Comparison of ENCODE assay signal across 8 cellular contexts in genomic region chr10:73998623-73999622, GRCh38. TPM values are rescaled to one million over a fixed set of nuclear protein-coding genes. Genes with fewer than 3 reads are reported as not detected.
A peak's percentile ranks its signal among the peaks of the same experiment; 100 is the strongest.
DNase-seq lines count a peak whose midpoint lies in the region; ATAC-seq and TF ChIP-seq lines count a peak whose summit lies in the region.

No MANE protein-coding gene starts in this region.

- peak overlapping the region; percentile 61 for H2AK5ac ChIP-seq in trophoblast cell (ENCODE audit: low read length)

- H2BK120ac ChIP-seq in trophoblast cell (ENCODE audit: insufficient read depth, low read length, poor library complexity) = peak overlapping the region; percentile 75

- TF ChIP-seq CTCF in OCI-LY3 (IDR thresholded peaks at IDR 0.05; ENCODE audit: low read depth, low read length) (no peak), left ventricle myocardium inferior (IDR thresholded peaks at IDR 0.05; ENCODE audit: borderline replicate concordance) (peak; percentile 66)

- peak overlapping the region; percentile 92 for H3K4me3 ChIP-seq in OCI-LY3 (ENCODE audit: low read length)
- H3K4me3 ChIP-seq in left ventricle myocardium inferior = peak overlapping the region; percentile 99
- H3K4me3 ChIP-seq in trophoblast cell (ENCODE audit: low read depth, low read length) = peak overlapping the region; percentile 94

- ATAC-seq in HG02938 (IDR thresholded peaks at IDR 0.05; ENCODE audit: unreplicated experiment) = no peak

- H3K9ac ChIP-seq in OCI-LY3 (ENCODE audit: low read length) (peak overlapping the region; percentile 70), trophoblast cell (ENCODE audit: low read length) (peak overlapping the region; percentile 95)

- H3K27ac ChIP-seq in OCI-LY3 (ENCODE audit: low read length) = no peak overlapping the region
- H3K27ac ChIP-seq in left ventricle myocardium inferior (replicated peaks) = peak overlapping the region; percentile 95
- peak overlapping the region; percentile 81 for H3K27ac ChIP-seq in trophoblast cell (ENCODE audit: low read depth, low read length)

- H2AFZ ChIP-seq in OCI-LY3 (ENCODE audit: low read depth, low read length) = no peak overlapping the region
- peak overlapping the region; percentile 78 for H2AFZ ChIP-seq in trophoblast cell (ENCODE audit: insufficient read depth, low read length, poor library complexity)

- H4K8ac ChIP-seq in trophoblast cell (ENCODE audit: low read depth, low read length) = peak overlapping the region; percentile 68

- no CpG with 5 or more reads among the region's 36 CpGs for WGBS in trophoblast cell (ENCODE audit: extremely low coverage, insufficient coverage, insufficient read length)

- intact Hi-C loops in left ventricle myocardium inferior (cut with micrococcal nuclease) = no loop called here

- H4K12ac ChIP-seq in trophoblast cell (ENCODE audit: low read depth, low read length) = peak overlapping the region; percentile 45

- H3K79me2 ChIP-seq in OCI-LY3 (ENCODE audit: low read length) = no peaks in the 10 kb centered on the region
- peaks cover 21% of the 10 kb centered on the region for H3K79me2 ChIP-seq in trophoblast cell (ENCODE audit: control insufficient read depth, insufficient read depth, low read length, poor library complexity)

- H2BK5ac ChIP-seq in trophoblast cell (ENCODE audit: low read depth, low read length, poor library complexity) = peak overlapping the region; percentile 79

- H4K20me1 ChIP-seq in OCI-LY3 (ENCODE audit: insufficient read depth, low read length) = no peaks in the 10 kb centered on the region

- H3K27me3 ChIP-seq in OCI-LY3 (ENCODE audit: low read depth, low read length) (no peaks in the 10 kb centered on the region), left ventricle myocardium inferior (ENCODE audit: low read depth) (no peaks in the 10 kb centered on the region), trophoblast cell (ENCODE audit: insufficient read depth, low read length) (no peaks in the 10 kb centered on the region)

- peaks cover 18% of the 10 kb centered on the region for H3K79me1 ChIP-seq in trophoblast cell (ENCODE audit: low read length)

- no peak overlapping the region for H3K23ac ChIP-seq in trophoblast cell (ENCODE audit: low read length)

- peak overlapping the region; percentile 82 for H4K91ac ChIP-seq in trophoblast cell (ENCODE audit: low read depth, low read length)

- H3K4me2 ChIP-seq in OCI-LY3 (ENCODE audit: low read length) = peak overlapping the region; percentile 82
- H3K4me2 ChIP-seq in trophoblast cell (ENCODE audit: low read length) = peak overlapping the region; percentile 81

- peak overlapping the region; percentile 98 for H3K4ac ChIP-seq in trophoblast cell (ENCODE audit: low read depth, low read length)

- peak overlapping the region; percentile 75 for H3K18ac ChIP-seq in trophoblast cell (ENCODE audit: low read length)

- H3K14ac ChIP-seq in trophoblast cell (ENCODE audit: low read length) = peak overlapping the region; percentile 96

- H3K36me3 ChIP-seq in OCI-LY3 (replicated peaks; ENCODE audit: low read depth, low read length) = no peaks in the 10 kb centered on the region
- no peaks in the 10 kb centered on the region for H3K36me3 ChIP-seq in left ventricle myocardium inferior
- H3K36me3 ChIP-seq in trophoblast cell (ENCODE audit: control insufficient read depth in 1 of 2, insufficient read depth in 2 of 2, low read length in 2 of 2) = no peaks in the 10 kb centered on the region

- peak; percentile 40 for DNase-seq in 8988T
- peak; percentile 58 for DNase-seq in GM04503 (ENCODE audit: low read depth)
- DNase-seq in amygdala (lab: John Stamatoyannopoulos, UW) = peak in 41 of 56 donors; percentile 2 to 69 (median 23)
- peak; percentile 47 for DNase-seq in left ventricle myocardium inferior
- DNase-seq in trophoblast cell = peak; percentile 40 to 43
- DNase-seq in GM19240 (ENCODE audit: insufficient read length, low spot score) = no peak

- H3K9me3 ChIP-seq in OCI-LY3 (ENCODE audit: insufficient read depth, low read length) (no peaks in the 10 kb centered on the region), left ventricle myocardium inferior (replicated peaks) (no peaks in the 10 kb centered on the region), trophoblast cell (ENCODE audit: insufficient read depth, low read depth, low read length) (no peaks in the 10 kb centered on the region)

- H2BK12ac ChIP-seq in trophoblast cell (ENCODE audit: low read length) = peak overlapping the region; percentile 50

- H3K4me1 ChIP-seq in OCI-LY3 (ENCODE audit: low read length) (peaks cover 7% of the 10 kb centered on the region; the same call in 1 of the 2 replicates), left ventricle myocardium inferior (peaks cover 64% of the 10 kb centered on the region), trophoblast cell (ENCODE audit: control insufficient read depth in 1 of 2, insufficient read depth in 2 of 2, low read length in 2 of 2) (peaks cover 5% of the 10 kb centered on the region in 2 experiments)

RNA-seq across cellular contexts. Expression of gene VCL, which starts 1.0 kb away (rescaled TPM):
- 227 TPM for total RNA-seq in left ventricle myocardium inferior
- polyA plus RNA-seq in trophoblast cell (2013) = 100 and 103 TPM in 2 replicates
